In the genomic region with DNA sequence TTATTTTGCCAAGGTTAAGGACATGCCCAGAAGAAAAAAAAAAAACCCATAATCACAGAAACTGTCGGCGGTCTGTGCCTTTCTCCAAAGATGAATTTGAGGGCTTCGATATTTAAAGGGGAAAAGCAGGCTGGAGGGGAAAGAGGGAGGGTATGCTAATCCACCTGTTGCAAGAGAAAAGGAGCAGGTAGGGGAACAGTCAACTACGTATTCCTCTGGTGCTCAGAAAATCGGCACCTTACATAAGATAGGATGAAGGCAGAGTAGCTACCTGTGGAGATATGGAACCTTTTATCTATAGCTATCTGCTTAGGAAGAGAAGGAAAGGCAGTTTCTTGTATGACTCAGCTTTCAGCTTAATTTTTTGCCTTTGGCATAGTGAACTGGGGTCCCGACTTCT, we compare ENCODE assay signal across 25 cellular contexts.
"Had no signal": no experiment of that assay in that cellular context is flagged by ENCODE, and none has a peak within 500 bp of the region (broad histone marks: within the 10 kb centered on the region; RNA-seq: fewer than 3 reads in every experiment).

No MANE protein-coding gene starts in this region.

- H3K27me3 ChIP-seq: breast epithelium, SJCRH30 had no signal

- H3K36me3 ChIP-seq: breast epithelium, SJCRH30, WERI-Rb-1 had no signal

- H3K4me1 ChIP-seq: breast epithelium had no signal

- H3K27ac ChIP-seq: breast epithelium, RWPE1, SJCRH30, WERI-Rb-1 had no signal

- H3K36me3 Mint-ChIP-seq: activated CD8-positive, alpha-beta memory T cell treated with anti-CD3 and anti-CD28 coated beads, Interleukin-2, amount 10 ng/mL, durations not matched to agents 7 days and 5 days had no signal

- H3K4me3 Mint-ChIP-seq: activated CD4-positive, alpha-beta T cell treated with anti-CD3 and anti-CD28 coated beads, Interleukin-2, amount 10 ng/mL, durations not matched to agents 24 days and 14 days; activated CD8-positive, alpha-beta memory T cell treated with anti-CD3 and anti-CD28 coated beads, Interleukin-2, amount 10 ng/mL, durations not matched to agents 7 days and 5 days; activated naive CD4-positive, alpha-beta T cell treated with anti-CD3 and anti-CD28 coated beads, Interleukin-2, amount 50 U/mL, for 24 hours; activated T-cell treated with anti-CD3 and anti-CD28 coated beads, Interleukin-2, amount 50 U/mL, for 24 hours; activated T-helper 1 cell treated with anti-CD3 and anti-CD28 coated beads, Interleukin-12 subunit alpha, Interleukin-12 subunit beta, Interleukin-2, Interleukin-4 antibody, amounts not matched to agents 30 ng/mL and 10 ng/mL and 1 ng/mL, durations not matched to agents 14 hours and 24 hours and 36 hours had no signal

- DNase-seq: activated CD4-positive, alpha-beta T cell treated with anti-CD3 and anti-CD28 coated beads, Interleukin-2, amount 10 ng/mL, durations not matched to agents 24 days and 14 days; activated CD4-positive, alpha-beta T cell treated with anti-CD3 and anti-CD28 coated beads, Interleukin-2, amount 50 U/mL, for 48 hours; activated CD4-positive, CD25-positive, alpha-beta regulatory T cell treated with anti-CD3 and anti-CD28 coated beads, Interleukin-2, amount 50 U/mL, for 72 hours; activated CD8-positive, alpha-beta memory T cell treated with anti-CD3 and anti-CD28 coated beads, Interleukin-2, amount 10 ng/mL, durations not matched to agents 7 days and 5 days; activated effector memory CD4-positive, alpha-beta T cell treated with Interleukin-2 at 50 U/mL for 16 hours; activated naive CD4-positive, alpha-beta T cell; activated T-cell treated with anti-CD3 and anti-CD28 coated beads, Interleukin-2, amount 50 U/mL, for 24 hours; aorta; caudate nucleus; IMR-90; KG1; NCI-H1105; NCI-H1436; NCI-H1694 treated with DMSO at 0.1 percent for 48 hours; NCI-H2081; NCI-H524; Right ventricle myocardium superior; SJCRH30; SK-N-SH; T-helper 1 cell; WERI-Rb-1 had no signal

- ATAC-seq: activated CD8-positive, alpha-beta memory T cell treated with anti-CD3 and anti-CD28 coated beads, Interleukin-2, amount 10 ng/mL, durations not matched to agents 7 days and 5 days had no signal

- H3K4me3 ChIP-seq: breast epithelium, SJCRH30 had no signal

- H3K27ac Mint-ChIP-seq: activated CD4-positive, alpha-beta T cell treated with anti-CD3 and anti-CD28 coated beads, Interleukin-2, amount 10 ng/mL, durations not matched to agents 24 days and 14 days; activated CD8-positive, alpha-beta memory T cell treated with anti-CD3 and anti-CD28 coated beads, Interleukin-2, amount 10 ng/mL, durations not matched to agents 7 days and 5 days; activated naive CD4-positive, alpha-beta T cell treated with anti-CD3 and anti-CD28 coated beads, Interleukin-2, amount 50 U/mL, for 24 hours; activated T-cell treated with anti-CD3 and anti-CD28 coated beads, Interleukin-2, amount 50 U/mL, for 24 hours; activated T-helper 1 cell treated with anti-CD3 and anti-CD28 coated beads, Interleukin-12 subunit alpha, Interleukin-12 subunit beta, Interleukin-2, Interleukin-4 antibody, amounts not matched to agents 30 ng/mL and 10 ng/mL and 1 ng/mL, durations not matched to agents 14 hours and 24 hours and 36 hours had no signal

- H3K4me1 Mint-ChIP-seq: activated CD4-positive, alpha-beta T cell treated with anti-CD3 and anti-CD28 coated beads, Interleukin-2, amount 10 ng/mL, durations not matched to agents 24 days and 14 days; activated CD8-positive, alpha-beta memory T cell treated with anti-CD3 and anti-CD28 coated beads, Interleukin-2, amount 10 ng/mL, durations not matched to agents 7 days and 5 days; activated naive CD4-positive, alpha-beta T cell treated with anti-CD3 and anti-CD28 coated beads, Interleukin-2, amount 50 U/mL, for 24 hours had no signal
